In genomic region chr5:119070828-119071572, GRCh38 we compare ENCODE assay signal across 8 cellular contexts. TPM values are rescaled to one million over a fixed set of nuclear protein-coding genes. Genes with fewer than 3 reads are reported as not detected.
DNase-seq lines count a peak whose midpoint lies in the region; ATAC-seq, FAIRE-seq and TF ChIP-seq lines count a peak whose summit lies in the region.

DMXL1 (plus strand) TSS chr5:119071087; CDS start chr5:119071570, 483 bp downstream.

- peak; percentile 84 for ATAC-seq in HG03439 (IDR thresholded peaks at IDR 0.05; ENCODE audit: unreplicated experiment)

- peak within 1 kb of the TSS; percentile 95 to 97 for H3K27ac ChIP-seq in kidney (ENCODE audit: low read depth in 2 of 2, low read length in 2 of 2)

- peak; percentile 99 for DNase-seq in AG10803 (ENCODE audit: low read depth)
- DNase-seq in NCI-H510A treated with DMSO at 0.1 percent for 48 hours (lab: John Stamatoyannopoulos, UW) = peak; percentile 94
- DNase-seq in activated CD4-positive, alpha-beta T cell treated with anti-CD3 and anti-CD28 coated beads for 24 hours (ENCODE audit: low read depth in 2 of 2) = peak; percentile 94 to 96
- peak; percentile 99 for DNase-seq in chondrocyte (ENCODE audit: low spot score)
- peak; percentile 100 for DNase-seq in kidney
- peak; percentile 99 for DNase-seq in stimulated activated CD4-positive, alpha-beta T cell treated with anti-CD3 and anti-CD28 coated beads, Interleukin-15, amount 100 ng/mL, for 24 hours

- peak within 1 kb of the TSS; percentile 98 for H3K4me3 ChIP-seq in AG10803 (ENCODE audit: low read length)
- peak within 1 kb of the TSS; percentile 89 to 98 for H3K4me3 ChIP-seq in kidney (ENCODE audit: low read length in 2 of 2)

- peak within 1 kb of the TSS; percentile 93 to 97 for H3K9ac ChIP-seq in kidney (ENCODE audit: low read length in 2 of 2)

- intact Hi-C loops in kidney (cut with DNase I) = no loop called here

- peaks cover 39% of the 10 kb centered on the region for H3K4me1 Mint-ChIP-seq in chondrocyte (ENCODE audit: low read depth)

- no peaks in the 10 kb centered on the region for H3K9me3 Mint-ChIP-seq in chondrocyte (ENCODE audit: low read depth)

- H3K27ac Mint-ChIP-seq in chondrocyte (ENCODE audit: unreplicated experiment) = peak within 1 kb of the TSS; percentile 100

- H3K9me3 ChIP-seq in kidney (ENCODE audit: control insufficient read depth in 1 of 2, low read length in 2 of 2) = no peaks in the 10 kb centered on the region

- peak; percentile 78 for TF ChIP-seq POLR2A in GM19193 (IDR thresholded peaks at IDR 0.05; ENCODE audit: extremely low read depth, insufficient read depth, insufficient read length)

- TF ChIP-seq CTCF in AG10803 (conservative IDR thresholded peaks at IDR 0.05; ENCODE audit: low read length) (no peak), chondrocyte (IDR thresholded peaks at IDR 0.05) (peak; percentile 11), kidney (IDR thresholded peaks at IDR 0.05; ENCODE audit: borderline replicate concordance, extremely low read depth, insufficient read depth) (no peak)

- H3K4me1 ChIP-seq in kidney (ENCODE audit: control insufficient read depth in 1 of 2, insufficient read depth in 1 of 2, low read depth in 1 of 2, low read length in 2 of 2) = peaks cover 0 to 13% of the 10 kb centered on the region in 2 donors

- H3K36me3 Mint-ChIP-seq in chondrocyte (ENCODE audit: low read depth) = peaks cover 2% of the 10 kb centered on the region

- H3K27me3 Mint-ChIP-seq in chondrocyte (ENCODE audit: low read depth) = no peaks in the 10 kb centered on the region

- no peaks in the 10 kb centered on the region for H3K36me3 ChIP-seq in kidney (ENCODE audit: control insufficient read depth in 1 of 2, insufficient read depth in 2 of 2, low read length in 2 of 2)

- H3K4me3 Mint-ChIP-seq in chondrocyte (ENCODE audit: unreplicated experiment) = peak within 1 kb of the TSS; percentile 88

- peak; percentile 55 for FAIRE-seq in kidney (lab: Jason Lieb, UNC)

RNA-seq across cellular contexts. Expression of gene DMXL1, which starts in this region (rescaled TPM):
- total RNA-seq in chondrocyte = 32.9 to 44.0 TPM (median 35.0 TPM) in 3 replicates
- 57.7 TPM for total RNA-seq in kidney
- 17.1 TPM for polyA plus RNA-seq in kidney (ENCODE audit: insufficient read depth, low read depth, low replicate concordance)

Comparison
In these comparisons a context has a peak if more than half of its experiments do, and no peak if none do; other contexts are left out.
1. Peak in every context shown above with its lines: DNase-seq, ATAC-seq, H3K4me3 ChIP-seq and H3K27ac ChIP-seq.